In the genomic region with DNA sequence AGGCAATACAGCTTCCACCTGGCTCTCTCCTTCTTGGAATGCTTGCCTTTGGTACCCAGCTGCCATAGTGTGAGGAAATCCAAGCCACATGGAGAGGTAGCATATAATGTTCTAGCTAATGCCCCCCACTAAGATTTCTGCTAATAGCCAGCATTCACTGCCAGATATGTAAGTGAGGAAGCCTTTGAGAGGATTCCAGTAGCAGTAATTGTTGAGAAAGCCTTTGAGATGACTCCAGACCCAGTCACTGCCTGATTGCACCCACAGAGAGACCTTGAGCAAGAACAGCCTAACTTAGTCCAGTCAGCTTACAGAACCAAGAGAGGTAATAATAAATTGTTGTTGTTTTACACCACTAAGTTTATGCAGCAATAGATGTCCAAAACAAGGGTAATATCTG, we compare ENCODE assay signal across 1 cellular context.
A peak's percentile ranks its signal among the peaks of the same experiment; 100 is the strongest.
TF ChIP-seq lines count a peak whose summit lies in the region.

No MANE protein-coding gene starts in this region.

TF ChIP-seq in IMR-90, 13 proteins besides CTCF, POLR2A, EP300 and RAD21:
- TF ChIP-seq MAZ (IDR thresholded peaks at IDR 0.05; ENCODE audit: borderline replicate concordance, low read depth, low read length) (no peak), FOS (IDR thresholded peaks at IDR 0.05; ENCODE audit: low read depth, low read length) (peak; percentile 26; the same call in 1 of the 2 replicates), CEBPB (IDR thresholded peaks at IDR 0.05; ENCODE audit: low read depth, low read length) (peak; percentile 85), RCOR1 (IDR thresholded peaks at IDR 0.05; ENCODE audit: insufficient replicate concordance, low read length) (no peak)
